In genomic region chr5:177402271-177403043, GRCh38 we compare ENCODE assay signal across 6 cellular contexts. TPM values are rescaled to one million over a fixed set of nuclear protein-coding genes. Genes with fewer than 3 reads are reported as not detected.
DNase-seq lines count a peak whose midpoint lies in the region; TF ChIP-seq lines count a peak whose summit lies in the region.

No MANE protein-coding gene starts in this region.

- intact Hi-C loops in CD14-positive monocyte (cut with micrococcal nuclease), result loop anchor here in 1 of 2 donors (5.0 kb wide), 1 partner anchor 95 kb away; the partner anchor contains the start of gene PDLIM7

- peaks cover 6 to 8% of the 10 kb centered on the region in 2 donors for H3K36me3 Mint-ChIP-seq in CD14-positive monocyte

- peaks cover 36 to 57% (median 52%) of the 10 kb centered on the region in 3 donors for H3K27me3 Mint-ChIP-seq in CD14-positive monocyte (ENCODE audit: low read depth in 3 of 3)

- H3K4me3 Mint-ChIP-seq in CD14-positive monocyte, result peak overlapping the region; percentile 50 to 87

- no peak for DNase-seq in CD14-positive monocyte (ENCODE audit: low spot score)
- peak; percentile 66 for DNase-seq in NCI-H1092 treated with DMSO at 0.1 percent for 48 hours (lab: John Stamatoyannopoulos, UW)
- DNase-seq in activated CD4-positive, alpha-beta T cell treated with anti-CD3 and anti-CD28 coated beads, Interleukin-2, amount 50 U/mL, for 48 hours, result peak; percentile 79 to 86
- peak; percentile 43 for DNase-seq in foreskin melanocyte
- peak; percentile 67 to 68 for DNase-seq in stimulated activated CD4-positive, alpha-beta T cell treated with anti-CD3 and anti-CD28 coated beads, Interleukin-4, amount 100 ng/mL, for 48 hours (ENCODE audit: low read depth in 2 of 2)
- no peak for DNase-seq in pons (ENCODE audit: low spot score)

- H3K9me3 Mint-ChIP-seq in CD14-positive monocyte, result peaks cover 0 to 17% (median 5%) of the 10 kb centered on the region in 7 donors

- peaks cover 40% of the 10 kb centered on the region for H3K4me1 Mint-ChIP-seq in CD14-positive monocyte

- TF ChIP-seq CTCF in CD14-positive monocyte (IDR thresholded peaks at IDR 0.05), result no peak

- peak overlapping the region in 5 of 7 donors; percentile 10 to 77 (median 68) for H3K27ac Mint-ChIP-seq in CD14-positive monocyte

RNA-seq across cellular contexts. Expression of gene PFN3, which starts 2.0 kb away (rescaled TPM):
- not detected for polyA plus RNA-seq in CD14-positive monocyte

RNA-seq across cellular contexts. Expression of gene F12, which starts 6.9 kb away (rescaled TPM):
- polyA plus RNA-seq in CD14-positive monocyte, result 1 to 10 TPM; 1.4 to 1.5 TPM

RNA-seq across cellular contexts. Expression of gene SLC34A1, which starts 18.2 kb away (rescaled TPM):
- polyA plus RNA-seq in CD14-positive monocyte, result not detected

RNA-seq across cellular contexts. Expression of gene GRK6, which starts 24.0 kb away (rescaled TPM):
- 10 to 100 TPM; 41.6 to 63.4 TPM for polyA plus RNA-seq in CD14-positive monocyte

RNA-seq across cellular contexts. Expression of gene PRR7, which starts 44.2 kb away (rescaled TPM):
- 1 to 10 TPM; 1.8 to 2.1 TPM for polyA plus RNA-seq in CD14-positive monocyte

Comparison
In these comparisons a context has a peak if more than half of its experiments do, and no peak if none do; other contexts are left out.
1. DNase-seq: peak in NCI-H1092 treated with DMSO at 0.1 percent for 48 hours (single experiment), activated CD4-positive, alpha-beta T cell treated with anti-CD3 and anti-CD28 coated beads, Interleukin-2, amount 50 U/mL, for 48 hours (2 of 2), foreskin melanocyte (single experiment) and stimulated activated CD4-positive, alpha-beta T cell treated with anti-CD3 and anti-CD28 coated beads, Interleukin-4, amount 100 ng/mL, for 48 hours (2 of 2); none in CD14-positive monocyte (single experiment) and pons (single experiment).